Comparison of ENCODE assay signal across 2 cellular contexts in the genomic region with DNA sequence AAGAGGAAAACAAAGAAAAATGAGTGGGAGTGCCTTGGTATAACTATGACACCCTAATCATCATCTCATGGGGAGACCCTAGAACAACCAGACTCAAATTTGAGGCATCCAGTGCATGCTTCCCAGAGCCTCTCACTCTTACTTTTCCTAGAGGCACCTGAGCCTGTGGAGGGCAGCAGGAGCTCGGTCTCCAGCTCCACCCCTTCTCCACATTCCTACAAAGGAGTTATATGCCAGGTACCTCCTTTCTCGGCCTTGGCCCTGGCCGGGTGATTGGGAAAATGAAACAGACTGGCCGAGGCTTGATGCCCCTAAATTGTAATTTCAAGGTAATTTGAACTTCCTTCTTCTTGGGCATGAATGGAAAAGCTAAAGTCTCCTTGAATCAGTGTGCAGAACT.
TF ChIP-seq lines count a peak whose summit lies in the region.

No MANE protein-coding gene starts in this region.

TF ChIP-seq in neural cell, 6 proteins besides CTCF, POLR2A, EP300 and RAD21 (continued from another document):
- TF ChIP-seq, protein P1, sequence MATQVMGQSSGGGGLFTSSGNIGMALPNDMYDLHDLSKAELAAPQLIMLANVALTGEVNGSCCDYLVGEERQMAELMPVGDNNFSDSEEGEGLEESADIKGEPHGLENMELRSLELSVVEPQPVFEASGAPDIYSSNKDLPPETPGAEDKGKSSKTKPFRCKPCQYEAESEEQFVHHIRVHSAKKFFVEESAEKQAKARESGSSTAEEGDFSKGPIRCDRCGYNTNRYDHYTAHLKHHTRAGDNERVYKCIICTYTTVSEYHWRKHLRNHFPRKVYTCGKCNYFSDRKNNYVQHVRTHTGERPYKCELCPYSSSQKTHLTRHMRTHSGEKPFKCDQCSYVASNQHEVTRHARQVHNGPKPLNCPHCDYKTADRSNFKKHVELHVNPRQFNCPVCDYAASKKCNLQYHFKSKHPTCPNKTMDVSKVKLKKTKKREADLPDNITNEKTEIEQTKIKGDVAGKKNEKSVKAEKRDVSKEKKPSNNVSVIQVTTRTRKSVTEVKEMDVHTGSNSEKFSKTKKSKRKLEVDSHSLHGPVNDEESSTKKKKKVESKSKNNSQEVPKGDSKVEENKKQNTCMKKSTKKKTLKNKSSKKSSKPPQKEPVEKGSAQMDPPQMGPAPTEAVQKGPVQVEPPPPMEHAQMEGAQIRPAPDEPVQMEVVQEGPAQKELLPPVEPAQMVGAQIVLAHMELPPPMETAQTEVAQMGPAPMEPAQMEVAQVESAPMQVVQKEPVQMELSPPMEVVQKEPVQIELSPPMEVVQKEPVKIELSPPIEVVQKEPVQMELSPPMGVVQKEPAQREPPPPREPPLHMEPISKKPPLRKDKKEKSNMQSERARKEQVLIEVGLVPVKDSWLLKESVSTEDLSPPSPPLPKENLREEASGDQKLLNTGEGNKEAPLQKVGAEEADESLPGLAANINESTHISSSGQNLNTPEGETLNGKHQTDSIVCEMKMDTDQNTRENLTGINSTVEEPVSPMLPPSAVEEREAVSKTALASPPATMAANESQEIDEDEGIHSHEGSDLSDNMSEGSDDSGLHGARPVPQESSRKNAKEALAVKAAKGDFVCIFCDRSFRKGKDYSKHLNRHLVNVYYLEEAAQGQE (IDR thresholded peaks at IDR 0.05; ENCODE audit: borderline replicate concordance), result no peak

TF ChIP-seq in GM23338, 12 proteins besides CTCF, POLR2A, EP300 and RAD21 (continued from another document):
- TF ChIP-seq, protein P1 (IDR thresholded peaks at IDR 0.05; ENCODE audit: unreplicated experiment), result no peak
- TF ChIP-seq NANOG (IDR thresholded peaks at IDR 0.05; ENCODE audit: borderline replicate concordance), result no peak
- TF ChIP-seq STAT1 (IDR thresholded peaks at IDR 0.05; ENCODE audit: unreplicated experiment), result no peak
- TF ChIP-seq, protein P2, sequence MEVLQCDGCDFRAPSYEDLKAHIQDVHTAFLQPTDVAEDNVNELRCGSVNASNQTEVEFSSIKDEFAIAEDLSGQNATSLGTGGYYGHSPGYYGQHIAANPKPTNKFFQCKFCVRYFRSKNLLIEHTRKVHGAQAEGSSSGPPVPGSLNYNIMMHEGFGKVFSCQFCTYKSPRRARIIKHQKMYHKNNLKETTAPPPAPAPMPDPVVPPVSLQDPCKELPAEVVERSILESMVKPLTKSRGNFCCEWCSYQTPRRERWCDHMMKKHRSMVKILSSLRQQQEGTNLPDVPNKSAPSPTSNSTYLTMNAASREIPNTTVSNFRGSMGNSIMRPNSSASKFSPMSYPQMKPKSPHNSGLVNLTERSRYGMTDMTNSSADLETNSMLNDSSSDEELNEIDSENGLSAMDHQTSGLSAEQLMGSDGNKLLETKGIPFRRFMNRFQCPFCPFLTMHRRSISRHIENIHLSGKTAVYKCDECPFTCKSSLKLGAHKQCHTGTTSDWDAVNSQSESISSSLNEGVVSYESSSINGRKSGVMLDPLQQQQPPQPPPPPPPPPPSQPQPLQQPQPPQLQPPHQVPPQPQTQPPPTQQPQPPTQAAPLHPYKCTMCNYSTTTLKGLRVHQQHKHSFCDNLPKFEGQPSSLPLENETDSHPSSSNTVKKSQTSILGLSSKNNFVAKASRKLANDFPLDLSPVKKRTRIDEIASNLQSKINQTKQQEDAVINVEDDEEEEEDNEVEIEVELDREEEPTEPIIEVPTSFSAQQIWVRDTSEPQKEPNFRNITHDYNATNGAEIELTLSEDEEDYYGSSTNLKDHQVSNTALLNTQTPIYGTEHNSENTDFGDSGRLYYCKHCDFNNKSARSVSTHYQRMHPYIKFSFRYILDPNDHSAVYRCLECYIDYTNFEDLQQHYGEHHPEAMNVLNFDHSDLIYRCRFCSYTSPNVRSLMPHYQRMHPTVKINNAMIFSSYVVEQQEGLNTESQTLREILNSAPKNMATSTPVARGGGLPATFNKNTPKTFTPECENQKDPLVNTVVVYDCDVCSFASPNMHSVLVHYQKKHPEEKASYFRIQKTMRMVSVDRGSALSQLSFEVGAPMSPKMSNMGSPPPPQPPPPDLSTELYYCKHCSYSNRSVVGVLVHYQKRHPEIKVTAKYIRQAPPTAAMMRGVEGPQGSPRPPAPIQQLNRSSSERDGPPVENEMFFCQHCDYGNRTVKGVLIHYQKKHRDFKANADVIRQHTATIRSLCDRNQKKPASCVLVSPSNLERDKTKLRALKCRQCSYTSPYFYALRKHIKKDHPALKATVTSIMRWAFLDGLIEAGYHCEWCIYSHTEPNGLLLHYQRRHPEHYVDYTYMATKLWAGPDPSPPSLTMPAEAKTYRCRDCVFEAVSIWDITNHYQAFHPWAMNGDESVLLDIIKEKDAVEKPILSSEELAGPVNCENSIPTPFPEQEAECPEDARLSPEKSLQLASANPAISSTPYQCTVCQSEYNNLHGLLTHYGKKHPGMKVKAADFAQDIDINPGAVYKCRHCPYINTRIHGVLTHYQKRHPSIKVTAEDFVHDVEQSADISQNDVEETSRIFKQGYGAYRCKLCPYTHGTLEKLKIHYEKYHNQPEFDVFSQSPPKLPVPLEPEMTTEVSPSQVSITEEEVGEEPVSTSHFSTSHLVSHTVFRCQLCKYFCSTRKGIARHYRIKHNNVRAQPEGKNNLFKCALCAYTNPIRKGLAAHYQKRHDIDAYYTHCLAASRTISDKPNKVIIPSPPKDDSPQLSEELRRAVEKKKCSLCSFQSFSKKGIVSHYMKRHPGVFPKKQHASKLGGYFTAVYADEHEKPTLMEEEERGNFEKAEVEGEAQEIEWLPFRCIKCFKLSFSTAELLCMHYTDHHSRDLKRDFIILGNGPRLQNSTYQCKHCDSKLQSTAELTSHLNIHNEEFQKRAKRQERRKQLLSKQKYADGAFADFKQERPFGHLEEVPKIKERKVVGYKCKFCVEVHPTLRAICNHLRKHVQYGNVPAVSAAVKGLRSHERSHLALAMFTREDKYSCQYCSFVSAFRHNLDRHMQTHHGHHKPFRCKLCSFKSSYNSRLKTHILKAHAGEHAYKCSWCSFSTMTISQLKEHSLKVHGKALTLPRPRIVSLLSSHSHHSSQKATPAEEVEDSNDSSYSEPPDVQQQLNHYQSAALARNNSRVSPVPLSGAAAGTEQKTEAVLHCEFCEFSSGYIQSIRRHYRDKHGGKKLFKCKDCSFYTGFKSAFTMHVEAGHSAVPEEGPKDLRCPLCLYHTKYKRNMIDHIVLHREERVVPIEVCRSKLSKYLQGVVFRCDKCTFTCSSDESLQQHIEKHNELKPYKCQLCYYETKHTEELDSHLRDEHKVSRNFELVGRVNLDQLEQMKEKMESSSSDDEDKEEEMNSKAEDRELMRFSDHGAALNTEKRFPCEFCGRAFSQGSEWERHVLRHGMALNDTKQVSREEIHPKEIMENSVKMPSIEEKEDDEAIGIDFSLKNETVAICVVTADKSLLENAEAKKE (CRISPR knock-in tag; IDR thresholded peaks at IDR 0.05), result no peak
- no peak for TF ChIP-seq JUNB (IDR thresholded peaks at IDR 0.05; ENCODE audit: unreplicated experiment)
